Comparison of ENCODE assay signal across 8 cellular contexts in genomic region chr7:64308019-64308275, GRCh38. TPM values are rescaled to one million over a fixed set of nuclear protein-coding genes. Genes with fewer than 3 reads are reported as not detected.
DNase-seq lines count a peak whose midpoint lies in the region; ATAC-seq and TF ChIP-seq lines count a peak whose summit lies in the region.

No MANE protein-coding gene starts in this region.

- intact Hi-C loops in MCF 10A (cut with micrococcal nuclease), result no loop called here
- intact Hi-C loops in mammary epithelial cell (cut with micrococcal nuclease), result no loop called here
- intact Hi-C loops in left colon (cut with DNase I, micrococcal nuclease), result no loop called here
- intact Hi-C loops in tibial artery (cut with DNase I; ENCODE audit: low total_unique reads), result no loop called here

- no peak overlapping the region for H3K4me2 ChIP-seq in mammary epithelial cell (ENCODE audit: insufficient read depth, low read depth, low read length)

- dilution Hi-C loops in mammary epithelial cell (cut with HindIII; ENCODE audit: low sequenced_read_pairs), result no loop called here

- H3K36me3 ChIP-seq in mammary epithelial cell (ENCODE audit: insufficient read depth, low read length) (no peaks in the 10 kb centered on the region), tibial artery (no peaks in the 10 kb centered on the region)

- H3K27ac ChIP-seq in mammary epithelial cell (ENCODE audit: insufficient read depth, low read depth, low read length), result no peak overlapping the region
- peak overlapping the region; percentile 86 to 97 for H3K27ac ChIP-seq in tibial artery

- CTCF ChIA-PET in MCF 10A (lab: Yijun Ruan, JAX) (interaction anchor here (2.3 kb wide), 1 partner anchor 13 kb away, joined by 6 read pairs; no protein-coding TSS in a partner anchor), mammary epithelial cell (lab: Charles Lee; ENCODE audit: low non-redundant PET) (no interaction called here), WTC11 (lab: Charles Lee) (no interaction called here)

- in situ Hi-C loops in mammary epithelial cell (cut with MboI; ENCODE audit: low sequenced_read_pairs in 2 of 2), result no loop called here

- no peaks in the 10 kb centered on the region for H3K27me3 Mint-ChIP-seq in MCF 10A (ENCODE audit: insufficient read depth, unreplicated experiment)
- H3K27me3 Mint-ChIP-seq in WTC11 (ENCODE audit: low read depth), result peaks cover 4% of the 10 kb centered on the region; the same call in 1 of the 2 replicates

- H3K4me3 Mint-ChIP-seq in MCF 10A (ENCODE audit: unreplicated experiment) (peak overlapping the region; percentile 81), WTC11 (no peak overlapping the region)

- H3K9ac ChIP-seq in mammary epithelial cell (ENCODE audit: insufficient read depth, low read length), result no peak overlapping the region

- H3K4me1 ChIP-seq in mammary epithelial cell (ENCODE audit: insufficient read depth, low read length) (no peaks in the 10 kb centered on the region), tibial artery (peaks cover 0 to 11% (median 2%) of the 10 kb centered on the region in 4 donors)

- H3K4me1 Mint-ChIP-seq in MCF 10A (ENCODE audit: insufficient read depth, unreplicated experiment) (no peaks in the 10 kb centered on the region), WTC11 (no peaks in the 10 kb centered on the region)

- TF ChIP-seq CTCF in MCF 10A (IDR thresholded peaks at IDR 0.05; ENCODE audit: unreplicated experiment) (no peak), mammary epithelial cell (conservative IDR thresholded peaks at IDR 0.05 in 1 of 2, IDR thresholded peaks at IDR 0.05 in 1 of 2; ENCODE audit: extremely low read depth in 1 of 2, insufficient read depth in 1 of 2, low read depth in 1 of 2, low read length in 2 of 2) (no peak), tibial artery (IDR thresholded peaks at IDR 0.05) (no peak), WTC11 (IDR thresholded peaks at IDR 0.05) (no peak)

- H3K9me3 Mint-ChIP-seq in MCF 10A (ENCODE audit: unreplicated experiment) (no peaks in the 10 kb centered on the region), WTC11 (peaks cover 63% of the 10 kb centered on the region)

- BruUV-seq in MCF 10A (replicated peaks; lab: Mats Ljungman, UMichigan) (no TSS peak), mammary epithelial cell (replicated peaks; lab: Mats Ljungman, UMichigan) (no TSS peak)

- no peaks in the 10 kb centered on the region for H4K20me1 ChIP-seq in mammary epithelial cell (ENCODE audit: insufficient read depth, low read length)

- DNase-seq in MCF 10A (ENCODE audit: unreplicated experiment) (no peak), mammary epithelial cell (no peak), left colon (peak in 1 of 2 donors; percentile 20), tibial artery (no peak), WTC11 (ENCODE audit: low spot score) (no peak), epidermal melanocyte (ENCODE audit: insufficient read length, low spot score) (no peak)
- peak; percentile 15 for DNase-seq in activated naive CD4-positive, alpha-beta T cell treated with anti-CD3 and anti-CD28 coated beads, Interleukin-2, amount 50 U/mL, for 16 hours

- no peak overlapping the region for H3K4me3 ChIP-seq in mammary epithelial cell (replicated peaks in 1 of 3; ENCODE audit: insufficient read depth in 1 of 3, low read depth in 2 of 3, low read length in 3 of 3)
- H3K4me3 ChIP-seq in tibial artery, result peak overlapping the region; percentile 61 to 71

- H3K9me3 ChIP-seq in mammary epithelial cell (replicated peaks; ENCODE audit: insufficient read depth, low read length) (peaks cover 12% of the 10 kb centered on the region), tibial artery (no peaks in the 10 kb centered on the region)

- no peak overlapping the region for H2AFZ ChIP-seq in mammary epithelial cell (ENCODE audit: low read depth, low read length)

- H3K27ac Mint-ChIP-seq in MCF 10A (ENCODE audit: low read depth, unreplicated experiment) (peak overlapping the region; percentile 71), WTC11 (no peak overlapping the region)

- H3K79me2 ChIP-seq in mammary epithelial cell (ENCODE audit: insufficient read depth, low read length), result no peaks in the 10 kb centered on the region

- POLR2A ChIA-PET in MCF 10A (lab: Yijun Ruan, JAX), result no interaction called here
- POLR2A ChIA-PET in WTC11 (lab: Charles Lee), result no interaction called here

- H3K36me3 Mint-ChIP-seq in MCF 10A (ENCODE audit: insufficient read depth, unreplicated experiment) (peaks cover 5% of the 10 kb centered on the region), WTC11 (peaks cover 55% of the 10 kb centered on the region)

- ATAC-seq in left colon (peak; percentile 20), WTC11 (no peak), GM19463 (IDR thresholded peaks at IDR 0.05; ENCODE audit: unreplicated experiment) (no peak)

- WGBS in mammary epithelial cell (ENCODE audit: low coverage, missing lambda C conversion rate), result 25% methylated on average over 7 of the region's 7 CpGs

- H3K27me3 ChIP-seq in mammary epithelial cell (ENCODE audit: insufficient read depth, low read length) (no peaks in the 10 kb centered on the region), tibial artery (no peaks in the 10 kb centered on the region)

TF ChIP-seq in WTC11, 78 proteins besides CTCF, POLR2A, EP300 and RAD21:
- TF ChIP-seq IRF1 (CRISPR knock-in tag; IDR thresholded peaks at IDR 0.05) (no peak), SP1 (CRISPR knock-in tag; conservative IDR thresholded peaks at IDR 0.05) (no peak), ESRRA (CRISPR knock-in tag; IDR thresholded peaks at IDR 0.05; ENCODE audit: borderline replicate concordance) (no peak), ZNF219 (CRISPR knock-in tag; IDR thresholded peaks at IDR 0.05; ENCODE audit: borderline replicate concordance) (no peak), ATF1 (CRISPR knock-in tag; IDR thresholded peaks at IDR 0.05) (no peak), TP53 (CRISPR knock-in tag; IDR thresholded peaks at IDR 0.05) (no peak), RORB (CRISPR knock-in tag; IDR thresholded peaks at IDR 0.05) (no peak), ZNF263 (CRISPR knock-in tag; IDR thresholded peaks at IDR 0.05; ENCODE audit: low read depth) (no peak), ZSCAN18 (CRISPR knock-in tag; IDR thresholded peaks at IDR 0.05) (no peak), MLX (CRISPR knock-in tag; IDR thresholded peaks at IDR 0.05) (no peak)

RNA-seq across cellular contexts. Expression of gene ZNF736, which starts 5.8 kb away (rescaled TPM):
- total RNA-seq in MCF 10A (2022) (9.2 and 13.1 TPM in 2 replicates), mammary epithelial cell (10 to 100 TPM in 1 of 2 donors, 1 to 10 TPM in 1; 6.6 to 25.8 TPM), left colon (1 to 10 TPM; 7.4 to 9.6 TPM), WTC11 (2021) (0.02 to 0.07 TPM (median 0.02 TPM) in 3 replicates)
- 0.99 TPM for polyA plus RNA-seq in mammary epithelial cell
- 5.1 TPM for polyA minus RNA-seq in mammary epithelial cell

Comparison
In these comparisons a context has a peak if more than half of its experiments do, and no peak if none do; other contexts are left out.
1. H3K4me3 ChIP-seq: peak in tibial artery (2 of 2); none in mammary epithelial cell (0 of 3).